Comparison of ENCODE assay signal across 32 cellular contexts in genomic region chr3:25884981-25885380, GRCh38.
"Had no signal": no experiment of that assay in that cellular context is flagged by ENCODE, and none has a peak within 500 bp of the region (broad histone marks: within the 10 kb centered on the region; RNA-seq: fewer than 3 reads in every experiment).

No MANE protein-coding gene starts in this region.

- H3K4me1 Mint-ChIP-seq: activated B cell treated with CpG ODN at 0.5 μM for 24 hours; activated CD4-positive, alpha-beta memory T cell treated with anti-CD3 and anti-CD28 coated beads, Interleukin-2, amount 10 ng/mL, durations not matched to agents 7 days and 5 days; activated CD4-positive, alpha-beta T cell treated with anti-CD3 and anti-CD28 coated beads, Interleukin-2, amount 10 ng/mL, durations not matched to agents 7 days and 5 days; activated T-helper 17 cell treated with anti-CD3 and anti-CD28 coated beads, Interleukin-2, amount 50 U/mL, for 72 hours; central memory CD8-positive, alpha-beta T cell; T-helper 17 cell had no signal

- H3K4me3 ChIP-seq: esophagus muscularis mucosa, gastroesophageal sphincter, heart right ventricle had no signal

- H3K27me3 Mint-ChIP-seq: activated CD4-positive, alpha-beta memory T cell treated with anti-CD3 and anti-CD28 coated beads, Interleukin-2, amount 10 ng/mL, durations not matched to agents 7 days and 5 days had no signal

- DNase-seq: activated B cell treated with CpG ODN at 0.5 μM for 24 hours; activated CD4-positive, alpha-beta memory T cell treated with anti-CD3 and anti-CD28 coated beads, Interleukin-2, amount 10 ng/mL, durations not matched to agents 7 days and 5 days; activated CD4-positive, alpha-beta T cell treated with anti-CD3 and anti-CD28 coated beads, Interleukin-2, amount 10 ng/mL, durations not matched to agents 7 days and 5 days; activated CD4-positive, alpha-beta T cell treated with anti-CD3 and anti-CD28 coated beads, Interleukin-2, amount 50 U/mL, for 4 hours; activated CD8-positive, alpha-beta memory T cell treated with anti-CD3 and anti-CD28 coated beads, Interleukin-2, amount 50 U/mL, for 48 hours; activated effector memory CD4-positive, alpha-beta T cell treated with Interleukin-2 at 50 U/mL for 16 hours; activated gamma-delta T cell treated with Interleukin-2 at 50 U/mL for 16 hours; activated naive CD4-positive, alpha-beta T cell treated with anti-CD3 and anti-CD28 coated beads, Interleukin-2, amount 50 U/mL, for 16 hours; activated naive CD4-positive, alpha-beta T cell treated with Interleukin-2 at 50 U/mL for 16 hours; activated T-cell treated with anti-CD3 and anti-CD28 coated beads for 4 hours; activated T-cell treated with anti-CD3 and anti-CD28 coated beads, Interleukin-2, amount 50 U/mL, for 24 hours; activated T-cell treated with anti-CD3 and anti-CD28 coated beads, Interleukin-2, amount 50 U/mL, for 72 hours; amniotic stem cell; anterior cingulate cortex; cortex of kidney; dermis blood vessel endothelial cell; effector CD4-positive, alpha-beta T cell; effector memory CD8-positive, alpha-beta T cell; erythroblast; heart right ventricle; hippocampal formation; T-helper 17 cell; WERI-Rb-1 had no signal

- H3K4me1 ChIP-seq: esophagus muscularis mucosa, foreskin keratinocyte, gastroesophageal sphincter, heart right ventricle had no signal

- H3K4me3 Mint-ChIP-seq: activated B cell treated with CpG ODN at 0.5 μM for 24 hours; activated CD4-positive, alpha-beta memory T cell treated with anti-CD3 and anti-CD28 coated beads, Interleukin-2, amount 10 ng/mL, durations not matched to agents 7 days and 5 days; activated CD4-positive, alpha-beta T cell treated with anti-CD3 and anti-CD28 coated beads, Interleukin-2, amount 10 ng/mL, durations not matched to agents 7 days and 5 days; activated naive CD8-positive, alpha-beta T cell; activated T-cell treated with anti-CD3 and anti-CD28 coated beads, Interleukin-2, amount 50 U/mL, for 24 hours; activated T-cell treated with anti-CD3 and anti-CD28 coated beads, Interleukin-2, amount 50 U/mL, for 72 hours; activated T-helper 17 cell treated with anti-CD3 and anti-CD28 coated beads, Interleukin-2, amount 50 U/mL, for 72 hours; central memory CD8-positive, alpha-beta T cell; effector memory CD8-positive, alpha-beta T cell; T-helper 17 cell; T-helper 2 cell treated with Interferon-gamma antibody and Interleukin-4, amounts not matched to agents 5 μg/mL and 100 μg/mL, for 36 hours had no signal

- H3K27me3 ChIP-seq: brain microvascular endothelial cell, esophagus muscularis mucosa, foreskin keratinocyte, gastroesophageal sphincter had no signal

- H3K36me3 ChIP-seq: brain microvascular endothelial cell, esophagus muscularis mucosa, gastroesophageal sphincter, heart right ventricle, WERI-Rb-1 had no signal

- H3K36me3 Mint-ChIP-seq: activated naive CD8-positive, alpha-beta T cell had no signal

- H3K9me3 ChIP-seq: esophagus muscularis mucosa, gastroesophageal sphincter, heart right ventricle had no signal

- H3K27ac Mint-ChIP-seq: activated B cell treated with CpG ODN at 0.5 μM for 24 hours; activated CD4-positive, alpha-beta memory T cell treated with anti-CD3 and anti-CD28 coated beads, Interleukin-2, amount 10 ng/mL, durations not matched to agents 7 days and 5 days; activated CD4-positive, alpha-beta T cell treated with anti-CD3 and anti-CD28 coated beads, Interleukin-2, amount 10 ng/mL, durations not matched to agents 7 days and 5 days; activated naive CD8-positive, alpha-beta T cell; activated T-cell treated with anti-CD3 and anti-CD28 coated beads, Interleukin-2, amount 50 U/mL, for 24 hours; activated T-cell treated with anti-CD3 and anti-CD28 coated beads, Interleukin-2, amount 50 U/mL, for 72 hours; activated T-helper 17 cell treated with anti-CD3 and anti-CD28 coated beads, Interleukin-2, amount 50 U/mL, for 72 hours; effector memory CD8-positive, alpha-beta T cell; T-helper 17 cell; T-helper 2 cell treated with Interferon-gamma antibody and Interleukin-4, amounts not matched to agents 5 μg/mL and 100 μg/mL, for 36 hours had no signal

- ATAC-seq: activated CD4-positive, CD25-positive, alpha-beta regulatory T cell treated with anti-CD3 and anti-CD28 coated beads, Interleukin-2, amount 50 U/mL, for 24 hours; activated T-cell treated with anti-CD3 and anti-CD28 coated beads, Interleukin-2, amount 50 U/mL, for 72 hours; activated T-helper 17 cell treated with anti-CD3 and anti-CD28 coated beads, Interleukin-2, amount 50 U/mL, for 72 hours; effector memory CD8-positive, alpha-beta T cell; gastroesophageal sphincter; heart right ventricle; T-helper 17 cell had no signal

- H3K9me3 Mint-ChIP-seq: activated B cell treated with CpG ODN at 0.5 μM for 24 hours; activated CD4-positive, alpha-beta memory T cell treated with anti-CD3 and anti-CD28 coated beads, Interleukin-2, amount 10 ng/mL, durations not matched to agents 7 days and 5 days; activated T-cell treated with anti-CD3 and anti-CD28 coated beads, Interleukin-2, amount 50 U/mL, for 24 hours; activated T-cell treated with anti-CD3 and anti-CD28 coated beads, Interleukin-2, amount 50 U/mL, for 72 hours; activated T-helper 17 cell treated with anti-CD3 and anti-CD28 coated beads, Interleukin-2, amount 50 U/mL, for 72 hours; central memory CD8-positive, alpha-beta T cell; effector memory CD8-positive, alpha-beta T cell; T-helper 2 cell treated with Interferon-gamma antibody and Interleukin-4, amounts not matched to agents 5 μg/mL and 100 μg/mL, for 36 hours had no signal
